Comparison of ENCODE assay signal across 1 cellular context in genomic region chr19:977058-977464, GRCh38.
TF ChIP-seq lines count a peak whose summit lies in the region.

No MANE protein-coding gene starts in this region.

TF ChIP-seq in HepG2, 621 proteins besides CTCF, POLR2A, EP300 and RAD21 (continued from another document and continues in another):
- TF ChIP-seq, protein P1, sequence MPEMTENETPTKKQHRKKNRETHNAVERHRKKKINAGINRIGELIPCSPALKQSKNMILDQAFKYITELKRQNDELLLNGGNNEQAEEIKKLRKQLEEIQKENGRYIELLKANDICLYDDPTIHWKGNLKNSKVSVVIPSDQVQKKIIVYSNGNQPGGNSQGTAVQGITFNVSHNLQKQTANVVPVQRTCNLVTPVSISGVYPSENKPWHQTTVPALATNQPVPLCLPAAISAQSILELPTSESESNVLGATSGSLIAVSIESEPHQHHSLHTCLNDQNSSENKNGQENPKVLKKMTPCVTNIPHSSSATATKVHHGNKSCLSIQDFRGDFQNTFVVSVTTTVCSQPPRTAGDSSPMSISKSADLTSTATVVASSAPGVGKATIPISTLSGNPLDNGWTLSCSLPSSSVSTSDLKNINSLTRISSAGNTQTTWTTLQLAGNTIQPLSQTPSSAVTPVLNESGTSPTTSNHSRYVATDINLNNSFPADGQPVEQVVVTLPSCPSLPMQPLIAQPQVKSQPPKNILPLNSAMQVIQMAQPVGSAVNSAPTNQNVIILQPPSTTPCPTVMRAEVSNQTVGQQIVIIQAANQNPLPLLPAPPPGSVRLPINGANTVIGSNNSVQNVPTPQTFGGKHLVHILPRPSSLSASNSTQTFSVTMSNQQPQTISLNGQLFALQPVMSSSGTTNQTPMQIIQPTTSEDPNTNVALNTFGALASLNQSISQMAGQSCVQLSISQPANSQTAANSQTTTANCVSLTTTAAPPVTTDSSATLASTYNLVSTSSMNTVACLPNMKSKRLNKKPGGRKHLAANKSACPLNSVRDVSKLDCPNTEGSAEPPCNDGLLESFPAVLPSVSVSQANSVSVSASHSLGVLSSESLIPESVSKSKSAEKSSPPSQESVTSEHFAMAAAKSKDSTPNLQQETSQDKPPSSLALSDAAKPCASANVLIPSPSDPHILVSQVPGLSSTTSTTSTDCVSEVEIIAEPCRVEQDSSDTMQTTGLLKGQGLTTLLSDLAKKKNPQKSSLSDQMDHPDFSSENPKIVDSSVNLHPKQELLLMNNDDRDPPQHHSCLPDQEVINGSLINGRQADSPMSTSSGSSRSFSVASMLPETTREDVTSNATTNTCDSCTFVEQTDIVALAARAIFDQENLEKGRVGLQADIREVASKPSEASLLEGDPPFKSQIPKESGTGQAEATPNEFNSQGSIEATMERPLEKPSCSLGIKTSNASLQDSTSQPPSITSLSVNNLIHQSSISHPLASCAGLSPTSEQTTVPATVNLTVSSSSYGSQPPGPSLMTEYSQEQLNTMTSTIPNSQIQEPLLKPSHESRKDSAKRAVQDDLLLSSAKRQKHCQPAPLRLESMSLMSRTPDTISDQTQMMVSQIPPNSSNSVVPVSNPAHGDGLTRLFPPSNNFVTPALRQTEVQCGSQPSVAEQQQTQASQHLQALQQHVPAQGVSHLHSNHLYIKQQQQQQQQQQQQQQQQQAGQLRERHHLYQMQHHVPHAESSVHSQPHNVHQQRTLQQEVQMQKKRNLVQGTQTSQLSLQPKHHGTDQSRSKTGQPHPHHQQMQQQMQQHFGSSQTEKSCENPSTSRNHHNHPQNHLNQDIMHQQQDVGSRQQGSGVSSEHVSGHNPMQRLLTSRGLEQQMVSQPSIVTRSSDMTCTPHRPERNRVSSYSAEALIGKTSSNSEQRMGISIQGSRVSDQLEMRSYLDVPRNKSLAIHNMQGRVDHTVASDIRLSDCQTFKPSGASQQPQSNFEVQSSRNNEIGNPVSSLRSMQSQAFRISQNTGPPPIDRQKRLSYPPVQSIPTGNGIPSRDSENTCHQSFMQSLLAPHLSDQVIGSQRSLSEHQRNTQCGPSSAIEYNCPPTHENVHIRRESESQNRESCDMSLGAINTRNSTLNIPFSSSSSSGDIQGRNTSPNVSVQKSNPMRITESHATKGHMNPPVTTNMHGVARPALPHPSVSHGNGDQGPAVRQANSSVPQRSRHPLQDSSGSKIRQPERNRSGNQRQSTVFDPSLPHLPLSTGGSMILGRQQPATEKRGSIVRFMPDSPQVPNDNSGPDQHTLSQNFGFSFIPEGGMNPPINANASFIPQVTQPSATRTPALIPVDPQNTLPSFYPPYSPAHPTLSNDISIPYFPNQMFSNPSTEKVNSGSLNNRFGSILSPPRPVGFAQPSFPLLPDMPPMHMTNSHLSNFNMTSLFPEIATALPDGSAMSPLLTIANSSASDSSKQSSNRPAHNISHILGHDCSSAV (CRISPR knock-in tag; IDR thresholded peaks at IDR 0.05; ENCODE audit: borderline replicate concordance), result no peak
- TF ChIP-seq ZNF614 (CRISPR knock-in tag; IDR thresholded peaks at IDR 0.05; ENCODE audit: borderline replicate concordance) (no peak), MBNL3 (CRISPR knock-in tag; conservative IDR thresholded peaks at IDR 0.05) (no peak), ZNF567 (CRISPR knock-in tag; IDR thresholded peaks at IDR 0.05; ENCODE audit: borderline replicate concordance) (no peak), SIN3A (IDR thresholded peaks at IDR 0.05; ENCODE audit: borderline replicate concordance, low read depth, low read length) (no peak), SKIL (CRISPR knock-in tag; IDR thresholded peaks at IDR 0.05; ENCODE audit: borderline replicate concordance) (no peak), PCBP1 (IDR thresholded peaks at IDR 0.05; ENCODE audit: borderline replicate concordance, low read depth, low read length) (0 out of 2 replicates have a peak, but pooled peaks have one; percentile 30), RBFOX2 (IDR thresholded peaks at IDR 0.05; ENCODE audit: low read depth, low read length) (peak; percentile 50), SMAD3 (CRISPR knock-in tag; IDR thresholded peaks at IDR 0.05) (no peak), ZNF562 (CRISPR knock-in tag; IDR thresholded peaks at IDR 0.05; ENCODE audit: borderline replicate concordance) (no peak), RELA (CRISPR knock-in tag; IDR thresholded peaks at IDR 0.05) (no peak), ZBTB2 (CRISPR knock-in tag; IDR thresholded peaks at IDR 0.05; ENCODE audit: low read depth) (no peak), HMGXB3 (CRISPR knock-in tag; IDR thresholded peaks at IDR 0.05; ENCODE audit: borderline replicate concordance) (no peak), XRCC5 (optimal IDR thresholded peaks at IDR 0.05; ENCODE audit: low read length) (no peak), ZNF24 (IDR thresholded peaks at IDR 0.05) (no peak), ZNF337 (CRISPR knock-in tag; IDR thresholded peaks at IDR 0.05; ENCODE audit: borderline replicate concordance, low read depth) (no peak), KDM2A (CRISPR knock-in tag; IDR thresholded peaks at IDR 0.05; ENCODE audit: borderline replicate concordance, low read depth) (no peak; the same call in 1 of the 2 replicates), ZNF317 (CRISPR knock-in tag; IDR thresholded peaks at IDR 0.05) (no peak), MAZ (IDR thresholded peaks at IDR 0.05; ENCODE audit: borderline replicate concordance, low read depth, low read length) (no peak), MAZ (CRISPR knock-in tag; IDR thresholded peaks at IDR 0.05; ENCODE audit: low read depth) (0 out of 2 replicates have a peak, but pooled peaks have one; percentile 21)
- TF ChIP-seq, protein P2, sequence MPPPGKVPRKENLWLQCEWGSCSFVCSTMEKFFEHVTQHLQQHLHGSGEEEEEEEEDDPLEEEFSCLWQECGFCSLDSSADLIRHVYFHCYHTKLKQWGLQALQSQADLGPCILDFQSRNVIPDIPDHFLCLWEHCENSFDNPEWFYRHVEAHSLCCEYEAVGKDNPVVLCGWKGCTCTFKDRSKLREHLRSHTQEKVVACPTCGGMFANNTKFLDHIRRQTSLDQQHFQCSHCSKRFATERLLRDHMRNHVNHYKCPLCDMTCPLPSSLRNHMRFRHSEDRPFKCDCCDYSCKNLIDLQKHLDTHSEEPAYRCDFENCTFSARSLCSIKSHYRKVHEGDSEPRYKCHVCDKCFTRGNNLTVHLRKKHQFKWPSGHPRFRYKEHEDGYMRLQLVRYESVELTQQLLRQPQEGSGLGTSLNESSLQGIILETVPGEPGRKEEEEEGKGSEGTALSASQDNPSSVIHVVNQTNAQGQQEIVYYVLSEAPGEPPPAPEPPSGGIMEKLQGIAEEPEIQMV (CRISPR knock-in tag; IDR thresholded peaks at IDR 0.05; ENCODE audit: low read depth), result no peak
- TF ChIP-seq, protein P3, sequence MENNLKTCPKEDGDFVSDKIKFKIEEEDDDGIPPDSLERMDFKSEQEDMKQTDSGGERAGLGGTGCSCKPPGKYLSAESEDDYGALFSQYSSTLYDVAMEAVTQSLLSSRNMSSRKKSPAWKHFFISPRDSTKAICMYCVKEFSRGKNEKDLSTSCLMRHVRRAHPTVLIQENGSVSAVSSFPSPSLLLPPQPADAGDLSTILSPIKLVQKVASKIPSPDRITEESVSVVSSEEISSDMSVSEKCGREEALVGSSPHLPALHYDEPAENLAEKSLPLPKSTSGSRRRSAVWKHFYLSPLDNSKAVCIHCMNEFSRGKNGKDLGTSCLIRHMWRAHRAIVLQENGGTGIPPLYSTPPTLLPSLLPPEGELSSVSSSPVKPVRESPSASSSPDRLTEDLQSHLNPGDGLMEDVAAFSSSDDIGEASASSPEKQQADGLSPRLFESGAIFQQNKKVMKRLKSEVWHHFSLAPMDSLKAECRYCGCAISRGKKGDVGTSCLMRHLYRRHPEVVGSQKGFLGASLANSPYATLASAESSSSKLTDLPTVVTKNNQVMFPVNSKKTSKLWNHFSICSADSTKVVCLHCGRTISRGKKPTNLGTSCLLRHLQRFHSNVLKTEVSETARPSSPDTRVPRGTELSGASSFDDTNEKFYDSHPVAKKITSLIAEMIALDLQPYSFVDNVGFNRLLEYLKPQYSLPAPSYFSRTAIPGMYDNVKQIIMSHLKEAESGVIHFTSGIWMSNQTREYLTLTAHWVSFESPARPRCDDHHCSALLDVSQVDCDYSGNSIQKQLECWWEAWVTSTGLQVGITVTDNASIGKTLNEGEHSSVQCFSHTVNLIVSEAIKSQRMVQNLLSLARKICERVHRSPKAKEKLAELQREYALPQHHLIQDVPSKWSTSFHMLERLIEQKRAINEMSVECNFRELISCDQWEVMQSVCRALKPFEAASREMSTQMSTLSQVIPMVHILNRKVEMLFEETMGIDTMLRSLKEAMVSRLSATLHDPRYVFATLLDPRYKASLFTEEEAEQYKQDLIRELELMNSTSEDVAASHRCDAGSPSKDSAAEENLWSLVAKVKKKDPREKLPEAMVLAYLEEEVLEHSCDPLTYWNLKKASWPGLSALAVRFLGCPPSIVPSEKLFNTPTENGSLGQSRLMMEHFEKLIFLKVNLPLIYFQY (CRISPR knock-in tag; IDR thresholded peaks at IDR 0.05; ENCODE audit: borderline replicate concordance), result no peak
